Comparison of ENCODE assay signal across 21 cellular contexts in the genomic region with DNA sequence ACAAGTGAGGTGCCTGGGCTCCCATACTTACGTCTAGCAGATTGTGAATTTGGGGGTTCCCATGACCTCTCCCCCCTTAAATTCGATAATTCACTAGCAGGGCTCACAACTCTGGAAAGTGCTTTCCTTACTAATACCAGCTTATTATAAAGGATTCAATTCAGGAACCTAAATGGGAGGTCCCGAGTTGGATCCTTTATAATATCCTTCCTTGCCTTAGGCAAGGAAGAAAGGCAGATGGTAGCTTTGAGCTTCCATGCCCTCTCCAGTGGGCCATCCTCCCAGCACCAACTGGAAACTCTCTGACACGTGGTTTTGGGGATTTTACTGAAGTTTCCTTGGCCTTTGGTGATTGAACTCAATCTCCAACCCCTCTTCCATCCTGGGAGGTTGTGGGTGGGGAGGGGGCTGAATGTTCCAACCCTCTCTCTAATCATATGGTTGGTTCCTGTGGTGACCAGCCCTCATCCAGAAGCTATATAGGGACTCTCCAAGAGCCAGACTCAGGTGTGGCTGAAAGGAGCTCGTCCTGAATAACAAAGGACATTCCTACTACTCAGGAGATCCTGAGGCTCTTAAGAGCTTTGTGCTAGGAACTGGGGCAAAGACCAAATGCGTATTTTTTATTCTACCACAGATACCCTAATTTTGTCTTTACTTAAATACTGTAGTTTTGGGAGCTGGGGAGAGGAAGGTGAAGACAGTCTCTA.
DNase-seq lines count a peak whose midpoint lies in the region; ATAC-seq and TF ChIP-seq lines count a peak whose summit lies in the region.
"Had no signal": no experiment of that assay in that cellular context is flagged by ENCODE, and none has a peak within 500 bp of the region (broad histone marks: within the 10 kb centered on the region; RNA-seq: fewer than 3 reads in every experiment).

No MANE protein-coding gene starts in this region.

- TF ChIP-seq CTCF in OCI-LY3 (IDR thresholded peaks at IDR 0.05; ENCODE audit: low read depth, low read length) (no peak), chondrocyte (IDR thresholded peaks at IDR 0.05) (no peak)

- H3K9me3 Mint-ChIP-seq in stimulated activated memory B cell treated with anti-CD40 and anti-IgM and Interleukin-4, amounts not matched to agents 10 μg/mL and 1 μg/mL and 100 μg/mL, for 72 hours, result no peaks in the 10 kb centered on the region
- H3K9me3 Mint-ChIP-seq in chondrocyte (ENCODE audit: low read depth), result no peaks in the 10 kb centered on the region
- H3K9me3 Mint-ChIP-seq: CD4-positive, CD25-positive, alpha-beta regulatory T cell; stimulated activated effector memory CD8-positive, alpha-beta T cell treated with anti-CD3 and anti-CD28 coated beads, Interleukin-12 subunit alpha, Interleukin-12 subunit beta, amount 100 ng/mL, for 72 hours had no signal

- peaks cover 48% of the 10 kb centered on the region for H3K4me1 ChIP-seq in OCI-LY3 (ENCODE audit: low read length)
- H3K4me1 ChIP-seq: Peyer's patch had no signal

- H3K4me3 ChIP-seq in OCI-LY3 (ENCODE audit: low read length), result peak overlapping the region; percentile 9; the same call in 1 of the 2 replicates
- H3K4me3 ChIP-seq: hepatocyte, Peyer's patch had no signal

- H3K79me2 ChIP-seq in OCI-LY3 (ENCODE audit: low read length), result peaks cover 10% of the 10 kb centered on the region; the same call in 1 of the 2 replicates
- H3K79me2 ChIP-seq: hepatocyte, parathyroid adenoma had no signal

- H3K27ac ChIP-seq in OCI-LY3 (ENCODE audit: low read length), result peak overlapping the region; percentile 86
- H3K27ac ChIP-seq: hepatocyte, parathyroid adenoma had no signal

- ATAC-seq in stimulated activated memory B cell treated with anti-CD40 and anti-IgM and Interleukin-4, amounts not matched to agents 10 μg/mL and 1 μg/mL and 100 μg/mL, for 72 hours, result no peak
- no peak for ATAC-seq in GM21825 (IDR thresholded peaks at IDR 0.05; ENCODE audit: unreplicated experiment)
- no peak for ATAC-seq in HG02588 (IDR thresholded peaks at IDR 0.05; ENCODE audit: unreplicated experiment)
- ATAC-seq: left lobe of liver; stimulated activated effector memory CD8-positive, alpha-beta T cell treated with anti-CD3 and anti-CD28 coated beads, Interleukin-12 subunit alpha, Interleukin-12 subunit beta, amount 100 ng/mL, for 72 hours had no signal

- no peak overlapping the region for H3K4me3 Mint-ChIP-seq in stimulated activated memory B cell treated with anti-CD40 and anti-IgM and Interleukin-4, amounts not matched to agents 10 μg/mL and 1 μg/mL and 100 μg/mL, for 72 hours
- no peak overlapping the region for H3K4me3 Mint-ChIP-seq in chondrocyte (ENCODE audit: unreplicated experiment)
- H3K4me3 Mint-ChIP-seq: stimulated activated effector memory CD8-positive, alpha-beta T cell treated with anti-CD3 and anti-CD28 coated beads, Interleukin-12 subunit alpha, Interleukin-12 subunit beta, amount 100 ng/mL, for 72 hours had no signal

- H3K27me3 Mint-ChIP-seq in stimulated activated memory B cell treated with anti-CD40 and anti-IgM and Interleukin-4, amounts not matched to agents 10 μg/mL and 1 μg/mL and 100 μg/mL, for 72 hours, result no peaks in the 10 kb centered on the region
- no peaks in the 10 kb centered on the region for H3K27me3 Mint-ChIP-seq in chondrocyte (ENCODE audit: low read depth)

- H3K36me3 ChIP-seq in OCI-LY3 (replicated peaks; ENCODE audit: low read depth, low read length), result peaks cover 15% of the 10 kb centered on the region
- H3K36me3 ChIP-seq: Peyer's patch had no signal

- H4K20me1 ChIP-seq in OCI-LY3 (ENCODE audit: insufficient read depth, low read length), result no peaks in the 10 kb centered on the region

- H3K4me2 ChIP-seq in OCI-LY3 (ENCODE audit: low read length), result peak overlapping the region; percentile 74; the same call in 1 of the 2 replicates
- H3K4me2 ChIP-seq: hepatocyte had no signal

- peak overlapping the region; percentile 69; the same call in 1 of the 2 replicates for H3K9ac ChIP-seq in OCI-LY3 (ENCODE audit: low read length)
- H3K9ac ChIP-seq: parathyroid adenoma had no signal

- H3K27me3 ChIP-seq in OCI-LY3 (ENCODE audit: low read depth, low read length), result no peaks in the 10 kb centered on the region
- H3K27me3 ChIP-seq: hepatocyte, Peyer's patch had no signal

- peak; percentile 44 for DNase-seq in activated effector memory CD4-positive, alpha-beta T cell treated with anti-CD3 and anti-CD28 coated beads, Interleukin-2, amount 50 U/mL, for 16 hours
- no peak for DNase-seq in activated effector memory CD4-positive, alpha-beta T cell treated with Interleukin-2 at 50 U/mL for 16 hours
- peak; percentile 78 for DNase-seq in foreskin melanocyte
- DNase-seq in chondrocyte (ENCODE audit: low spot score), result no peak
- DNase-seq: activated naive CD4-positive, alpha-beta T cell treated with anti-CD3 and anti-CD28 coated beads, Interleukin-2, amount 50 U/mL, for 16 hours; amygdala; CD4-positive, CD25-positive, alpha-beta regulatory T cell; IMR-90; NCI-H1436 treated with DMSO at 0.1 percent for 48 hours; NCI-H748 treated with DMSO at 0.1 percent for 48 hours; Peyer's patch; retina; SW 1271 had no signal

- H3K9me3 ChIP-seq in OCI-LY3 (ENCODE audit: insufficient read depth, low read length), result no peaks in the 10 kb centered on the region
- H3K9me3 ChIP-seq: Peyer's patch had no signal

- peak overlapping the region; percentile 84 for H3K27ac Mint-ChIP-seq in stimulated activated memory B cell treated with anti-CD40 and anti-IgM and Interleukin-4, amounts not matched to agents 10 μg/mL and 1 μg/mL and 100 μg/mL, for 72 hours
- H3K27ac Mint-ChIP-seq in chondrocyte (ENCODE audit: unreplicated experiment), result no peak overlapping the region
- H3K27ac Mint-ChIP-seq: stimulated activated effector memory CD8-positive, alpha-beta T cell treated with anti-CD3 and anti-CD28 coated beads, Interleukin-12 subunit alpha, Interleukin-12 subunit beta, amount 100 ng/mL, for 72 hours had no signal

- no peak overlapping the region for H2AFZ ChIP-seq in OCI-LY3 (ENCODE audit: low read depth, low read length)
- H2AFZ ChIP-seq: hepatocyte, parathyroid adenoma had no signal

- H3K36me3 Mint-ChIP-seq in stimulated activated memory B cell treated with anti-CD40 and anti-IgM and Interleukin-4, amounts not matched to agents 10 μg/mL and 1 μg/mL and 100 μg/mL, for 72 hours, result no peaks in the 10 kb centered on the region
- no peaks in the 10 kb centered on the region for H3K36me3 Mint-ChIP-seq in chondrocyte (ENCODE audit: low read depth)
- H3K36me3 Mint-ChIP-seq: CD4-positive, CD25-positive, alpha-beta regulatory T cell; stimulated activated effector memory CD8-positive, alpha-beta T cell treated with anti-CD3 and anti-CD28 coated beads, Interleukin-12 subunit alpha, Interleukin-12 subunit beta, amount 100 ng/mL, for 72 hours had no signal

- peaks cover 30% of the 10 kb centered on the region for H3K4me1 Mint-ChIP-seq in stimulated activated memory B cell treated with anti-CD40 and anti-IgM and Interleukin-4, amounts not matched to agents 10 μg/mL and 1 μg/mL and 100 μg/mL, for 72 hours
- H3K4me1 Mint-ChIP-seq in chondrocyte (ENCODE audit: low read depth), result peaks cover 8% of the 10 kb centered on the region

Comparison
In these comparisons a context has a peak if more than half of its experiments do, and no peak if none do; other contexts are left out.
1. DNase-seq: peak in activated effector memory CD4-positive, alpha-beta T cell treated with anti-CD3 and anti-CD28 coated beads, Interleukin-2, amount 50 U/mL, for 16 hours (single experiment) and foreskin melanocyte (single experiment); none in activated effector memory CD4-positive, alpha-beta T cell treated with Interleukin-2 at 50 U/mL for 16 hours (single experiment) and chondrocyte (single experiment).